In genomic region chr6:149586149-149586548, GRCh38 we compare ENCODE assay signal across 18 cellular contexts.
"Had no signal": no experiment of that assay in that cellular context is flagged by ENCODE, and none has a peak within 500 bp of the region (broad histone marks: within the 10 kb centered on the region; RNA-seq: fewer than 3 reads in every experiment).

No MANE protein-coding gene starts in this region.

- H3K4me2 ChIP-seq: smooth muscle cell had no signal

- H3K9me3 ChIP-seq: body of pancreas, esophagus muscularis mucosa, gastroesophageal sphincter, heart right ventricle, neutrophil, thoracic aorta had no signal

- H3K4me1 ChIP-seq: body of pancreas, esophagus muscularis mucosa, gastroesophageal sphincter, heart right ventricle, parathyroid adenoma had no signal

- H3K4me1 Mint-ChIP-seq: activated naive CD8-positive, alpha-beta T cell treated with anti-CD3 and anti-CD28 coated beads, Interleukin-2, amount 10 ng/mL, durations not matched to agents 7 days and 5 days; natural killer cell had no signal

- H3K27me3 Mint-ChIP-seq: activated naive CD8-positive, alpha-beta T cell treated with anti-CD3 and anti-CD28 coated beads, Interleukin-2, amount 10 ng/mL, durations not matched to agents 7 days and 5 days had no signal

- H3K4me3 ChIP-seq: body of pancreas, esophagus muscularis mucosa, gastroesophageal sphincter, heart right ventricle, smooth muscle cell, thoracic aorta had no signal

- H3K27me3 ChIP-seq: body of pancreas, esophagus muscularis mucosa, gastroesophageal sphincter, heart right ventricle, neutrophil had no signal

- H3K9ac ChIP-seq: parathyroid adenoma had no signal

- H3K9me3 Mint-ChIP-seq: activated naive CD8-positive, alpha-beta T cell treated with anti-CD3 and anti-CD28 coated beads, Interleukin-2, amount 10 ng/mL, durations not matched to agents 7 days and 5 days; natural killer cell had no signal

- H3K79me2 ChIP-seq: parathyroid adenoma had no signal

- H2AFZ ChIP-seq: parathyroid adenoma had no signal

- H3K27ac Mint-ChIP-seq: activated naive CD8-positive, alpha-beta T cell treated with anti-CD3 and anti-CD28 coated beads, Interleukin-2, amount 10 ng/mL, durations not matched to agents 7 days and 5 days; natural killer cell had no signal

- H3K4me3 Mint-ChIP-seq: activated naive CD8-positive, alpha-beta T cell treated with anti-CD3 and anti-CD28 coated beads, Interleukin-2, amount 10 ng/mL, durations not matched to agents 7 days and 5 days; natural killer cell had no signal

- H3K27ac ChIP-seq: body of pancreas, esophagus muscularis mucosa, gastroesophageal sphincter, heart right ventricle, neutrophil, parathyroid adenoma, thoracic aorta had no signal

- ATAC-seq: activated CD4-positive, CD25-positive, alpha-beta regulatory T cell treated with anti-CD3 and anti-CD28 coated beads, Interleukin-2, amount 50 U/mL, for 24 hours; body of pancreas; gastroesophageal sphincter; heart right ventricle; natural killer cell; sciatic nerve had no signal

- DNase-seq: activated CD8-positive, alpha-beta memory T cell treated with anti-CD3 and anti-CD28 coated beads for 24 hours; activated CD8-positive, alpha-beta memory T cell treated with anti-CD3 and anti-CD28 coated beads, Interleukin-2, amount 50 U/mL, for 48 hours; activated gamma-delta T cell treated with Interleukin-2 at 50 U/mL for 16 hours; activated naive CD8-positive, alpha-beta T cell treated with anti-CD3 and anti-CD28 coated beads, Interleukin-2, amount 10 ng/mL, durations not matched to agents 7 days and 5 days; body of pancreas; dermis blood vessel endothelial cell; effector memory CD4-positive, alpha-beta T cell; heart right ventricle; natural killer cell; stimulated activated CD4-positive, alpha-beta T cell treated with anti-CD3 and anti-CD28 coated beads, Interleukin-4, amount 100 ng/mL, for 1 hour had no signal
